In genomic region chr10:51689536-51689935, GRCh38 we compare ENCODE assay signal across 22 cellular contexts.
"Had no signal": no experiment of that assay in that cellular context is flagged by ENCODE, and none has a peak within 500 bp of the region (broad histone marks: within the 10 kb centered on the region; RNA-seq: fewer than 3 reads in every experiment).

No MANE protein-coding gene starts in this region.

- H3K36me3 ChIP-seq: colonic mucosa, gastrocnemius medialis, left lung, neural progenitor cell, right lobe of liver, thoracic aorta, tibial nerve, upper lobe of left lung had no signal

- H3K4me3 ChIP-seq: colonic mucosa, gastrocnemius medialis, left lung, neural progenitor cell, right lobe of liver, thoracic aorta, tibial nerve, upper lobe of left lung had no signal

- H3K27me3 ChIP-seq: colonic mucosa, gastrocnemius medialis, left lung, neural progenitor cell, right lobe of liver, tibial nerve, upper lobe of left lung had no signal

- H3K9ac ChIP-seq: neural progenitor cell, parathyroid adenoma had no signal

- FAIRE-seq: endothelial cell of umbilical vein, kidney, small intestine, urothelium cell line had no signal

- H2AFZ ChIP-seq: neural progenitor cell, parathyroid adenoma had no signal

- H3K4me1 ChIP-seq: colonic mucosa, left lung, parathyroid adenoma, right lobe of liver, upper lobe of left lung had no signal

- DNase-seq: colonic mucosa; effector CD8-positive, alpha-beta T cell; gastrocnemius medialis; head of caudate nucleus; kidney; left cardiac atrium; left lung; mesendoderm; midbrain; naive thymus-derived CD4-positive, alpha-beta T cell; right lobe of liver; small intestine; stimulated activated CD4-positive, alpha-beta T cell treated with anti-CD3 and anti-CD28 coated beads, Interleukin-15, amount 100 ng/mL, for 24 hours; stimulated activated CD4-positive, alpha-beta T cell treated with anti-CD3 and anti-CD28 coated beads, Interleukin-2, amount 100 ng/mL, for 48 hours; stimulated activated naive B cell treated with anti-CD40 and anti-IgM and Interleukin-4, amounts not matched to agents 10 μg/mL and 1 μg/mL and 100 μg/mL, for 72 hours; upper lobe of left lung had no signal

- H3K9me3 ChIP-seq: colonic mucosa, gastrocnemius medialis, left lung, right lobe of liver, thoracic aorta, tibial nerve, upper lobe of left lung had no signal

- ATAC-seq: gastrocnemius medialis; left cardiac atrium; left lung; naive thymus-derived CD4-positive, alpha-beta T cell; right lobe of liver; stimulated activated naive B cell treated with anti-CD40 and anti-IgM and Interleukin-4, amounts not matched to agents 10 μg/mL and 1 μg/mL and 100 μg/mL, for 72 hours had no signal

- H3K4me2 ChIP-seq: neural progenitor cell had no signal

- H3K79me2 ChIP-seq: parathyroid adenoma had no signal

- H3K27ac ChIP-seq: colonic mucosa, gastrocnemius medialis, left lung, neural progenitor cell, parathyroid adenoma, right lobe of liver, thoracic aorta, tibial nerve, upper lobe of left lung had no signal
